1 cellular context compared by ENCODE assay signal in the genomic region with DNA sequence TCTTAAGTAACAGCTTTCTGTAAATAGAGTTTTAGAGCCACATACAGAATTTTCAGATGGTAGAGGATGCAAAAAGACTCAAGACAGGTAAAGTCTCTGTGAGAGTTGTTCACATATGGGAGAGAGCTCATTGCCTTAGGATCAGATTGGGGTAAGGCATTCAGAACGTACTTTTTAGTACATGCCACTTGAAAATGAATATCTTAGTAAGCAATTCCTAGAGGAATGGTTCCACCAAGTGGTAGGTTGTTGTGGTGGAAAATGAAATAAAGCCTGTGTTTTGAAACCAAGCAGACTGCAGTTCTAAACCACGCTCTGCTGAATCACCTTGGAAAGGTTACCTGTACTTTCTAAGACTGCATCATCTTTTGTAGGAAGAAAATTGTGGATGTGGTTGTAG.
TF ChIP-seq lines count a peak whose summit lies in the region.

No MANE protein-coding gene starts in this region.

TF ChIP-seq in IMR-90, 13 proteins besides CTCF, POLR2A, EP300 and RAD21:
- TF ChIP-seq BHLHE40 (IDR thresholded peaks at IDR 0.05; ENCODE audit: low read depth, low read length) = no peak
- TF ChIP-seq RFX5 (IDR thresholded peaks at IDR 0.05; ENCODE audit: low read depth, low read length) = no peak
- TF ChIP-seq, protein P1, sequence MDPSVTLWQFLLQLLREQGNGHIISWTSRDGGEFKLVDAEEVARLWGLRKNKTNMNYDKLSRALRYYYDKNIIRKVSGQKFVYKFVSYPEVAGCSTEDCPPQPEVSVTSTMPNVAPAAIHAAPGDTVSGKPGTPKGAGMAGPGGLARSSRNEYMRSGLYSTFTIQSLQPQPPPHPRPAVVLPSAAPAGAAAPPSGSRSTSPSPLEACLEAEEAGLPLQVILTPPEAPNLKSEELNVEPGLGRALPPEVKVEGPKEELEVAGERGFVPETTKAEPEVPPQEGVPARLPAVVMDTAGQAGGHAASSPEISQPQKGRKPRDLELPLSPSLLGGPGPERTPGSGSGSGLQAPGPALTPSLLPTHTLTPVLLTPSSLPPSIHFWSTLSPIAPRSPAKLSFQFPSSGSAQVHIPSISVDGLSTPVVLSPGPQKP (IDR thresholded peaks at IDR 0.05; ENCODE audit: borderline replicate concordance, low read depth, low read length) = no peak
- TF ChIP-seq CHD1 (IDR thresholded peaks at IDR 0.05; ENCODE audit: low read depth, low read length) = no peak
- no peak for TF ChIP-seq CEBPB (IDR thresholded peaks at IDR 0.05; ENCODE audit: low read depth, low read length)
- no peak for TF ChIP-seq MAFK (IDR thresholded peaks at IDR 0.05; ENCODE audit: low read depth, low read length)
- TF ChIP-seq NFE2L2 (IDR thresholded peaks at IDR 0.05; ENCODE audit: low read depth, low read length) = no peak
